ENCODE assay signal across 2 cellular contexts in the genomic region with DNA sequence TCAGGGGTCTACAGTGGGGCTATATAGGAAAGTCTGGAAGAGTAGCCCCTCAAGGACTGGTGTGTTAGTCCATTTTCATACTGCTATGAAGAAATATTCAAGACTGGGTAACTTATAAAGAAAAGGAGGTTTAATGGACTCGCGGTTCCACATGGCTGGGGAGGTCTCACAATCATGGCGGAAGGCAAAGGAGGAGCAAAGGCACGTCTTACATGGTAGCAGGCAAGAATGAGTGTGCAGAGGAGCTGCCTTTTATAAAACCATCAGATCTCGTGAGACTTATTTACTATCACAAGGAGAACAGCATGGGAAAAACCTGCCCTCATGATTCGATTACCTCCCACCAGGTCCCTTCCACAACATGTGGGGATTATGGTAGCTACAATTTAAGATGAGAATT.
TF ChIP-seq lines count a peak whose summit lies in the region.

No MANE protein-coding gene starts in this region.

TF ChIP-seq in SK-N-SH, 30 proteins besides CTCF, POLR2A, EP300 and RAD21:
- TF ChIP-seq TAF1 (IDR thresholded peaks at IDR 0.05; ENCODE audit: borderline replicate concordance, low read depth, low read length) (no peak), GATA2 (CRISPR knock-in tag; IDR thresholded peaks at IDR 0.05) (no peak), YY1 (IDR thresholded peaks at IDR 0.05; ENCODE audit: low read depth) (no peak), SIN3A (IDR thresholded peaks at IDR 0.05; ENCODE audit: borderline replicate concordance, low read depth, low read length) (no peak), TEAD4 (IDR thresholded peaks at IDR 0.05; ENCODE audit: borderline replicate concordance, insufficient read depth) (no peak), POLR2AphosphoS5 (IDR thresholded peaks at IDR 0.05; ENCODE audit: low read depth, low read length) (no peak), FOXJ3 (CRISPR knock-in tag; IDR thresholded peaks at IDR 0.05) (no peak), ZBTB33 (IDR thresholded peaks at IDR 0.05; ENCODE audit: borderline replicate concordance, low read depth) (no peak), RXRA (IDR thresholded peaks at IDR 0.05; ENCODE audit: borderline replicate concordance, low read depth) (no peak), MEF2A (IDR thresholded peaks at IDR 0.05; ENCODE audit: borderline replicate concordance, low read depth) (no peak), SMC3 (IDR thresholded peaks at IDR 0.05; ENCODE audit: low read depth, low read length) (no peak), FOSL2 (IDR thresholded peaks at IDR 0.05; ENCODE audit: borderline replicate concordance, low read depth) (no peak), EZH2phosphoT487 (IDR thresholded peaks at IDR 0.05; ENCODE audit: borderline replicate concordance, low read depth) (no peak), USF1 (IDR thresholded peaks at IDR 0.05; ENCODE audit: borderline replicate concordance, low read depth) (no peak), RFX5 (IDR thresholded peaks at IDR 0.05; ENCODE audit: low read length) (no peak), FOXM1 (IDR thresholded peaks at IDR 0.05; ENCODE audit: low read depth) (no peak), USF2 (IDR thresholded peaks at IDR 0.05; ENCODE audit: borderline replicate concordance, low read depth, low read length) (no peak), GABPA (IDR thresholded peaks at IDR 0.05; ENCODE audit: low read depth) (no peak), MXI1 (IDR thresholded peaks at IDR 0.05; ENCODE audit: low read depth, low read length) (no peak)

TF ChIP-seq in SK-N-SH treated with all-trans-retinoic acid at 6 μM for 48 hours, 23 proteins besides CTCF, POLR2A, EP300 and RAD21:
- TF ChIP-seq ZNF70 (CRISPR knock-in tag; IDR thresholded peaks at IDR 0.05): no peak
- TF ChIP-seq POU6F1 (CRISPR knock-in tag; IDR thresholded peaks at IDR 0.05; ENCODE audit: borderline replicate concordance, low read depth): no peak
- no peak for TF ChIP-seq ZC3H10 (CRISPR knock-in tag; IDR thresholded peaks at IDR 0.05)
- no peak for TF ChIP-seq ESRRG (CRISPR knock-in tag; IDR thresholded peaks at IDR 0.05)
- no peak for TF ChIP-seq ZNF565 (CRISPR knock-in tag; conservative IDR thresholded peaks at IDR 0.05; ENCODE audit: low read depth)
- no peak for TF ChIP-seq BACH2 (CRISPR knock-in tag; IDR thresholded peaks at IDR 0.05; ENCODE audit: borderline replicate concordance)
- TF ChIP-seq TCF4 (CRISPR knock-in tag; IDR thresholded peaks at IDR 0.05; ENCODE audit: borderline replicate concordance): no peak
- TF ChIP-seq, protein P1, sequence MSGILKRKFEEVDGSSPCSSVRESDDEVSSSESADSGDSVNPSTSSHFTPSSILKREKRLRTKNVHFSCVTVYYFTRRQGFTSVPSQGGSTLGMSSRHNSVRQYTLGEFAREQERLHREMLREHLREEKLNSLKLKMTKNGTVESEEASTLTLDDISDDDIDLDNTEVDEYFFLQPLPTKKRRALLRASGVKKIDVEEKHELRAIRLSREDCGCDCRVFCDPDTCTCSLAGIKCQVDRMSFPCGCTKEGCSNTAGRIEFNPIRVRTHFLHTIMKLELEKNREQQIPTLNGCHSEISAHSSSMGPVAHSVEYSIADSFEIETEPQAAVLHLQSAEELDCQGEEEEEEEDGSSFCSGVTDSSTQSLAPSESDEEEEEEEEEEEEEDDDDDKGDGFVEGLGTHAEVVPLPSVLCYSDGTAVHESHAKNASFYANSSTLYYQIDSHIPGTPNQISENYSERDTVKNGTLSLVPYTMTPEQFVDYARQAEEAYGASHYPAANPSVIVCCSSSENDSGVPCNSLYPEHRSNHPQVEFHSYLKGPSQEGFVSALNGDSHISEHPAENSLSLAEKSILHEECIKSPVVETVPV (CRISPR knock-in tag; IDR thresholded peaks at IDR 0.05): no peak
- TF ChIP-seq GLIS3 (CRISPR knock-in tag; IDR thresholded peaks at IDR 0.05): no peak
- no peak for TF ChIP-seq OSR1 (CRISPR knock-in tag; IDR thresholded peaks at IDR 0.05)
- no peak for TF ChIP-seq CREB5 (CRISPR knock-in tag; IDR thresholded peaks at IDR 0.05; ENCODE audit: low read depth)
- no peak for TF ChIP-seq TOX (CRISPR knock-in tag; IDR thresholded peaks at IDR 0.05; ENCODE audit: borderline replicate concordance)
- no peak for TF ChIP-seq PATZ1 (CRISPR knock-in tag; IDR thresholded peaks at IDR 0.05; ENCODE audit: borderline replicate concordance)
- no peak for TF ChIP-seq PPARA (CRISPR knock-in tag; IDR thresholded peaks at IDR 0.05; ENCODE audit: borderline replicate concordance)
TF ChIP-seq in SK-N-SH treated with all-trans-retinoic acid at 6 μM for 48 hours: peak in this region for 0.
